8 cellular contexts compared by ENCODE assay signal in the genomic region with DNA sequence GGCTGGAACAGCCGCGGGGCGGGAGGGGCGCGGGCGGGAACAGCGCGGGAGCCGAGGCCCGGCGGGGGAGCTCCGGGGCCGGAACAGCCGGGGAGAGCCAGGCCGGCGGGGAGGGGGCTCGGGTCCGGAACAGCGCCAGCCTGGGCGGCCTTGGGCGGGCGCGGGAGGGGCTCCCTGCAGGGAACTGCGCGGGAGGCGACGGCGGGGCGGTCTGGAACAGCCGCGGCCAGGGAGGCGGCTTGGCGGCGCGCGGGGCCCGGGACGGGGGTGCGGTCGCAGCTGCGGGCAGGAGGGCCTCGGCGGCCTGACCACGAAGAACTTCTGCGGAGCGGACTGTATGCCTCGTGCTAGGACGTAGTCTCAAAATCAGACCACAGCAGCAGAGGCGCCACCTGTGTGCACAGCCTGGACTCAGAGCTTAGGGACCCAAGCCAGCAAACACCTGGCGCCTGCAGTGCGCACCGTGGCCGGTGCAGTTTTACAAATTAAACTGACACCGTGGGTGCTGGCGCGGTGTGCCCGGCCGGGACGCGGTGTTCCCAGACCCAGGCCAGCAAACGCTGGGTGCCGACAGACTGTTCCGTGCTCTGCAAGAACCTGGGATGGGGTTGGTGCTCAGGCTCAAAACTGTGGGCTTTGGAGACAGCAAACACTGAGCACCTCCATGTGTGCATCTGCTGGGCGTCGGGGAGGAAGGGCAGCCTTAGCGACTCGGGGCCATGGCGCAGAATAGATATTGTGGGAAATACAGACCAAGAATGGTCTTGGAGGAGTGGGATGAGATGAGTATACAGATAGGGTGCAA. TPM values are rescaled to one million over a fixed set of nuclear protein-coding genes. Genes with fewer than 3 reads are reported as not detected.
DNase-seq lines count a peak whose midpoint lies in the region; ATAC-seq and TF ChIP-seq lines count a peak whose summit lies in the region.

No MANE protein-coding gene starts in this region.

- DNase-seq in activated effector memory CD4-positive, alpha-beta T cell treated with anti-CD3 and anti-CD28 coated beads, Interleukin-2, amount 50 U/mL, for 16 hours: peak; percentile 94
- no peak for DNase-seq in activated effector memory CD4-positive, alpha-beta T cell treated with Interleukin-2 at 50 U/mL for 16 hours
- DNase-seq in NCI-H2227 (lab: John Stamatoyannopoulos, UW; ENCODE audit: unreplicated experiment) (peak; percentile 99), mucosa of descending colon (peak; percentile 92 to 97 (median 95))
- peak; percentile 85 for DNase-seq in activated CD4-positive, alpha-beta memory T cell treated with anti-CD3 and anti-CD28 coated beads for 36 hours
- DNase-seq in effector memory CD8-positive, alpha-beta T cell: peak in 2 of 3 experiments; percentile 83 to 88
- DNase-seq in stimulated activated CD8-positive, alpha-beta memory T cell treated with anti-CD3 and anti-CD28 coated beads, Interleukin-7, amount 100 ng/mL, for 4 hours (ENCODE audit: low read depth in 2 of 2): peak; percentile 54 to 78

- intact Hi-C loops in activated CD4-positive, alpha-beta memory T cell treated with anti-CD3 and anti-CD28 coated beads for 36 hours (cut with micrococcal nuclease): loop anchor here (1.0 to 5.0 kb wide), 5 partner anchors 12 to 290 kb away; a partner anchor contains a TSS
- intact Hi-C loops in mucosa of descending colon (cut with DNase I, micrococcal nuclease): no loop called here

- peaks cover 18% of the 10 kb centered on the region for H3K4me1 ChIP-seq in mucosa of descending colon (ENCODE audit: low read depth)

- CTCF ChIA-PET in activated CD4-positive, alpha-beta memory T cell treated with anti-CD3 and anti-CD28 coated beads for 36 hours (lab: Charles Lee): interaction anchor here (1.0 to 2.5 kb wide), 11 partner anchors 10 to 289 kb away, joined by 3 to 24 read pairs (median 4); a partner anchor contains a TSS

- peaks cover 14% of the 10 kb centered on the region for H3K9me3 ChIP-seq in mucosa of descending colon

- peak overlapping the region; percentile 33 for H3K27ac Mint-ChIP-seq in activated CD4-positive, alpha-beta memory T cell treated with anti-CD3 and anti-CD28 coated beads for 36 hours
- peak overlapping the region; percentile 22 to 93 for H3K27ac Mint-ChIP-seq in effector memory CD8-positive, alpha-beta T cell

- POLR2A ChIA-PET in activated CD4-positive, alpha-beta memory T cell treated with anti-CD3 and anti-CD28 coated beads for 36 hours (lab: Charles Lee): interaction anchor here (0.8 to 2.0 kb wide), 6 partner anchors 13 to 277 kb away, joined by 3 to 24 read pairs (median 4); a partner anchor contains a TSS

- H3K36me3 ChIP-seq in mucosa of descending colon (ENCODE audit: low read depth): no peaks in the 10 kb centered on the region

- peaks cover 11% of the 10 kb centered on the region for H3K36me3 Mint-ChIP-seq in activated CD4-positive, alpha-beta memory T cell treated with anti-CD3 and anti-CD28 coated beads for 36 hours
- H3K36me3 Mint-ChIP-seq in effector memory CD8-positive, alpha-beta T cell (ENCODE audit: insufficient read depth): peaks cover 9% of the 10 kb centered on the region

- H3K4me3 Mint-ChIP-seq in activated CD4-positive, alpha-beta memory T cell treated with anti-CD3 and anti-CD28 coated beads for 36 hours: peak overlapping the region; percentile 75
- peak overlapping the region; percentile 89 to 92 for H3K4me3 Mint-ChIP-seq in effector memory CD8-positive, alpha-beta T cell

- ATAC-seq in HG02981 (IDR thresholded peaks at IDR 0.05; ENCODE audit: unreplicated experiment): peak; percentile 41
- peak; percentile 74 for ATAC-seq in effector memory CD8-positive, alpha-beta T cell (replicated peaks)
- peak; percentile 83 for ATAC-seq in mucosa of descending colon

- no peak for TF ChIP-seq CTCF in mucosa of descending colon (IDR thresholded peaks at IDR 0.05)

- H3K4me3 ChIP-seq in mucosa of descending colon: peak overlapping the region; percentile 24

- H3K27me3 Mint-ChIP-seq in activated CD4-positive, alpha-beta memory T cell treated with anti-CD3 and anti-CD28 coated beads for 36 hours: no peaks in the 10 kb centered on the region
- no peaks in the 10 kb centered on the region for H3K27me3 Mint-ChIP-seq in effector memory CD8-positive, alpha-beta T cell

- peaks cover 19% of the 10 kb centered on the region for H3K4me1 Mint-ChIP-seq in activated CD4-positive, alpha-beta memory T cell treated with anti-CD3 and anti-CD28 coated beads for 36 hours (ENCODE audit: low read depth)
- peaks cover 16 to 18% of the 10 kb centered on the region in 2 donors for H3K4me1 Mint-ChIP-seq in effector memory CD8-positive, alpha-beta T cell (ENCODE audit: low read depth in 2 of 2)

- peaks cover 9% of the 10 kb centered on the region for H3K9me3 Mint-ChIP-seq in activated CD4-positive, alpha-beta memory T cell treated with anti-CD3 and anti-CD28 coated beads for 36 hours
- H3K9me3 Mint-ChIP-seq in effector memory CD8-positive, alpha-beta T cell: peaks cover 5 to 6% of the 10 kb centered on the region in 2 donors

RNA-seq across cellular contexts. Expression of a gene that starts 0.6 kb away (rescaled TPM):
- total RNA-seq in activated CD4-positive, alpha-beta memory T cell treated with anti-CD3 and anti-CD28 coated beads for 36 hours: 1 to 10 TPM; 5.9 TPM
- total RNA-seq in mucosa of descending colon: 1 to 10 TPM; 5.0 to 5.6 (median 5.1) TPM

RNA-seq across cellular contexts. Expression of a gene that starts 12.3 kb away (rescaled TPM):
- 10 to 100 TPM in 1 of 2 experiments, 1 to 10 TPM in 1; 8.7 to 11.6 TPM for total RNA-seq in activated CD4-positive, alpha-beta memory T cell treated with anti-CD3 and anti-CD28 coated beads for 36 hours
- total RNA-seq in mucosa of descending colon: 10 to 100 TPM; 14.5 to 18.6 (median 18.2) TPM

RNA-seq across cellular contexts. Expression of a gene that starts 46.2 kb away (rescaled TPM):
- total RNA-seq in activated CD4-positive, alpha-beta memory T cell treated with anti-CD3 and anti-CD28 coated beads for 36 hours: 10 to 100 TPM; 66.8 to 67.8 TPM
- total RNA-seq in mucosa of descending colon: 1 to 10 TPM; 3.6 to 8.2 (median 4.1) TPM

RNA-seq across cellular contexts. Expression of a gene that starts 58.1 kb away (rescaled TPM):
- total RNA-seq in activated CD4-positive, alpha-beta memory T cell treated with anti-CD3 and anti-CD28 coated beads for 36 hours: 10 to 100 TPM; 21.0 to 22.7 TPM
- 10 to 100 TPM; 50.7 to 55.7 (median 51.7) TPM for total RNA-seq in mucosa of descending colon

Comparison
In these comparisons a context has a peak if more than half of its experiments do, and no peak if none do; other contexts are left out.
1. RNA of a gene that starts 46.2 kb away (total RNA-seq): 66.8 to 67.8 TPM in activated CD4-positive, alpha-beta memory T cell treated with anti-CD3 and anti-CD28 coated beads for 36 hours; 3.6 to 8.2 TPM in mucosa of descending colon; every median in the first group is over 4 times any median in the second.
2. Peak in every context shown above with its lines, with median percentiles within 50 percentile points of each other: ATAC-seq.